8 cellular contexts compared by ENCODE assay signal in the genomic region with DNA sequence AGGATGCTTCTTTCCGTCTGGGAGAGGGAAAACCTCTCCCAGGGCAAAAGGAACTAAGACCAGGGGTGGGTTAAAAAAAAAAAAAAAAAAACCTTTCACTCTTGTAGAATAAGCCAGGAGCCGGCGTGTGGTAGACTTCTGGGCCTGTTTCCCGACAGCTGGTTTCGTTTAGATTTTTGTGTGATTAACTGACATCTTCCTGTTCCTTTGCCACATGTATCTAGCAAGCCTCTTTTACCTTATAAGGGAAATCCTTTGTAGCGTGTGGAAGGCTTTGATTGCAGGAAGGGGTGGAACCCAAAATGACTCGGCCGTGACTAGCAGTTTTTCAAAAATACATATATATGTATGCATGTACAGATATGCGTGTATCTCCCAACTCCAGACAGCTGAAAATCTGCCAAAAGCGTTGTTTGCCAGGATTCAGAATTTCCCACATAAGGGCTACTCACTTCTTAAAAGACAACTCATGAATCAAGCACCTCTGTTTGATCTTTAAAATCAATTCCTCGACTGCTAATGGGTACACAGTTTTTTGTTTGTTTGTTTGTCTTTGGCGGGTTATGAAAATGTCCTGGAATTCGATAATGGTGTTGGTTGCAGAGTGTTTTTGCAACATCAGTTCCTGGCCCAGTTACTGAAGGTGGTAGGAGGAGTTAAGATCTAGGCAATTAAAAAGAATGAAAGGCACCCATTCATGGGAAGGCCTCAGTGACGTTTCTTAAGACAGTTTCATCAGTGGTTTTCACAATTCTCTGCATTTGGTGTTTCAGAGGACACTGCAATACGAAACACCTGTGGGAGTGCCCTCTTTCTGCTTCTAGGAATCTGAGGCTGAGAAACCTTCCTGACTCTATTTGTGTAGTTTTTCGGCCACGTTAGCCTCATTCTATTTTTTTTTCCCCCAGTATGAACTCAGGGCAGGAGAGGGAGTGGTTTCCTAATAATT. TPM values are rescaled to one million over a fixed set of nuclear protein-coding genes. Genes with fewer than 3 reads are reported as not detected.
DNase-seq lines count a peak whose midpoint lies in the region; ATAC-seq, FAIRE-seq and TF ChIP-seq lines count a peak whose summit lies in the region.

No MANE protein-coding gene starts in this region.

- CTCF ChIA-PET in CD4-positive, alpha-beta T cell (lab: Charles Lee), result interaction anchor here (0.8 to 4.1 kb wide), 7 partner anchors 7 to 37 kb away, joined by 3 to 24 read pairs (median 6); no protein-coding TSS in a partner anchor

- H3K4me1 Mint-ChIP-seq in CD4-positive, alpha-beta T cell (ENCODE audit: low read depth), result peaks cover 69% of the 10 kb centered on the region

- no peaks in the 10 kb centered on the region for H3K27me3 Mint-ChIP-seq in CD4-positive, alpha-beta T cell

- no peak for FAIRE-seq in kidney (lab: Jason Lieb, UNC)

- peak overlapping the region; percentile 84 for H3K4me3 Mint-ChIP-seq in CD4-positive, alpha-beta T cell

- POLR2A ChIA-PET in CD4-positive, alpha-beta T cell (lab: Charles Lee), result interaction anchor here (0.9 to 9.6 kb wide), 15 partner anchors 7 to 789 kb away, joined by 3 to 192 read pairs (median 5); a partner anchor contains a TSS

- peak overlapping the region; percentile 91 for H3K4me2 ChIP-seq in MM.1S (ENCODE audit: low read depth, low read length)

- H3K79me2 ChIP-seq in MM.1S (ENCODE audit: low read length), result peaks cover 75% of the 10 kb centered on the region

- peaks cover 63% of the 10 kb centered on the region for H3K36me3 Mint-ChIP-seq in CD4-positive, alpha-beta T cell (ENCODE audit: low read depth)

- intact Hi-C loops in CD4-positive, alpha-beta T cell (cut with DNase I, micrococcal nuclease), result loop anchor here (1.0 to 10.0 kb wide), 10 partner anchors 7 to 288 kb away; a partner anchor contains a TSS
- intact Hi-C loops in kidney (cut with DNase I), result no loop called here

- H3K27ac ChIP-seq in CD4-positive, alpha-beta T cell (ENCODE audit: low read depth, low read length), result peak overlapping the region; percentile 72
- peak overlapping the region; percentile 97 for H3K27ac ChIP-seq in MM.1S (ENCODE audit: low read length)
- H3K27ac ChIP-seq in caudate nucleus (ENCODE audit: low read depth, low read length), result peak overlapping the region; percentile 92
- peak overlapping the region; percentile 83 to 98 for H3K27ac ChIP-seq in kidney (ENCODE audit: low read depth in 2 of 2, low read length in 2 of 2)

- H3K4me1 ChIP-seq in MM.1S (ENCODE audit: low read length), result peaks cover 18% of the 10 kb centered on the region
- H3K4me1 ChIP-seq in kidney (ENCODE audit: control insufficient read depth in 1 of 2, insufficient read depth in 1 of 2, low read depth in 1 of 2, low read length in 2 of 2), result peaks cover 0 to 10% of the 10 kb centered on the region in 2 donors

- H4K20me1 ChIP-seq in MM.1S (ENCODE audit: insufficient read depth, low read length), result no peaks in the 10 kb centered on the region

- no peak for TF ChIP-seq CTCF in CD4-positive, alpha-beta T cell (IDR thresholded peaks at IDR 0.05)
- TF ChIP-seq CTCF in MM.1S (IDR thresholded peaks at IDR 0.05; ENCODE audit: low read length) (no peak), kidney (IDR thresholded peaks at IDR 0.05; ENCODE audit: borderline replicate concordance, extremely low read depth, insufficient read depth) (no peak)

- H3K4me3 ChIP-seq in MM.1S (ENCODE audit: low read length), result peak overlapping the region; percentile 99
- peak overlapping the region; percentile 57 to 67 for H3K4me3 ChIP-seq in kidney (ENCODE audit: low read length in 2 of 2)

- H3F3A ChIP-seq in MM.1S (ENCODE audit: insufficient read depth, low read length), result peaks cover 50% of the 10 kb centered on the region

- H3K9ac ChIP-seq in MM.1S (ENCODE audit: low read length) (peak overlapping the region; percentile 98), kidney (ENCODE audit: low read length in 2 of 2) (peak overlapping the region; percentile 27 to 69)

- peak overlapping the region; percentile 94 for H3K27ac Mint-ChIP-seq in CD4-positive, alpha-beta T cell

- peaks cover 14% of the 10 kb centered on the region; the same call in 1 of the 2 replicates for H3K36me3 ChIP-seq in MM.1S (replicated peaks; ENCODE audit: insufficient read depth, low read length)
- H3K36me3 ChIP-seq in kidney (ENCODE audit: control insufficient read depth in 1 of 2, insufficient read depth in 2 of 2, low read length in 2 of 2), result peaks cover under 1 to 3% of the 10 kb centered on the region in 2 donors

- DNase-seq in CD4-positive, alpha-beta T cell, result peak; percentile 47 to 77 (median 55)
- DNase-seq in MM.1S (peak; percentile 96), UCSD-AML1 (lab: John Stamatoyannopoulos, UW; ENCODE audit: unreplicated experiment) (peak; percentile 66), caudate nucleus (lab: John Stamatoyannopoulos, UW) (peak in 30 of 61 donors; percentile 7 to 79 (median 28)), kidney (peak; percentile 79)
- peak; percentile 55 to 60 for DNase-seq in stimulated activated CD4-positive, alpha-beta T cell treated with anti-CD3 and anti-CD28 coated beads, Interleukin-15, amount 100 ng/mL, for 48 hours (ENCODE audit: low read depth in 2 of 2)

- no peaks in the 10 kb centered on the region for H3K9me3 Mint-ChIP-seq in CD4-positive, alpha-beta T cell

- H2AFZ ChIP-seq in MM.1S (ENCODE audit: low read length), result no peak overlapping the region

- no peaks in the 10 kb centered on the region for H3K9me3 ChIP-seq in CD4-positive, alpha-beta T cell (ENCODE audit: control insufficient read depth, low read length)
- H3K9me3 ChIP-seq in MM.1S (replicated peaks; ENCODE audit: insufficient read depth, low read length) (no peaks in the 10 kb centered on the region), kidney (ENCODE audit: control insufficient read depth in 1 of 2, low read length in 2 of 2) (no peaks in the 10 kb centered on the region)

- no peaks in the 10 kb centered on the region for H3K9me2 ChIP-seq in MM.1S (replicated peaks; ENCODE audit: insufficient read depth, low read length)

- no peaks in the 10 kb centered on the region for H3K27me3 ChIP-seq in CD4-positive, alpha-beta T cell (ENCODE audit: control insufficient read depth, insufficient read depth, low read length)
- H3K27me3 ChIP-seq in MM.1S (replicated peaks; ENCODE audit: insufficient read depth, low read length), result no peaks in the 10 kb centered on the region

- ATAC-seq in CD4-positive, alpha-beta T cell (ENCODE audit: poor library complexity), result peak; percentile 76
- ATAC-seq in GM19395 (IDR thresholded peaks at IDR 0.05; ENCODE audit: unreplicated experiment), result peak; percentile 44
- no peak for ATAC-seq in HG03025 (IDR thresholded peaks at IDR 0.05; ENCODE audit: low FRiP score, unreplicated experiment)

RNA-seq across cellular contexts. Expression of a gene that starts 2.7 kb away (rescaled TPM):
- total RNA-seq in CD4-positive, alpha-beta T cell, result 100 to 1,000 TPM; 182 to 185 TPM
- 273 TPM for total RNA-seq in kidney
- polyA plus RNA-seq in kidney (ENCODE audit: insufficient read depth, low read depth, low replicate concordance), result 132 TPM

RNA-seq across cellular contexts. Expression of a gene that starts 32.7 kb away (rescaled TPM):
- 10 to 100 TPM; 74.9 to 79.0 TPM for total RNA-seq in CD4-positive, alpha-beta T cell
- 75.6 TPM for total RNA-seq in kidney
- polyA plus RNA-seq in kidney (ENCODE audit: insufficient read depth, low read depth, low replicate concordance), result 38.5 TPM
